18 cellular contexts compared by ENCODE assay signal in the genomic region with DNA sequence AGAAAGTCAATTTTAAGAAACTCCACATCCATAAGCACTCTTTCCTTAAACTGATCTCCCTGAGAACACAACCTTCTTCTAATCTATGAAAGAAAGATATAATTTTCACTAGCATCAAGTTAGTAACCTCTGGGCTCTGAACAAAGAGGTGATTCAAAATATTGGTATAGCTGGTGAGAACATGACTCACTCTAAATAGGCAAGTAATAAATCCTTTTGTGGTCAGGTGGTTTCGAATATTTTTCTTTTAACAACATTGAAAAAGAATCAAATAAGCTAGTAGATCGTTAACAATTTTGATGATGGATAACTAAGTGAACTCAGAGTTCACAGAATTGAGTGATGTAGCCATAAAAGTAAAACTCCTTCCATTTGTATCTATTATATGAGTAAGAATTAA.
DNase-seq lines count a peak whose midpoint lies in the region; ATAC-seq, FAIRE-seq and TF ChIP-seq lines count a peak whose summit lies in the region.
"Had no signal": no experiment of that assay in that cellular context is flagged by ENCODE, and none has a peak within 500 bp of the region (broad histone marks: within the 10 kb centered on the region; RNA-seq: fewer than 3 reads in every experiment).

No MANE protein-coding gene starts in this region.

- no peak overlapping the region for H3K27ac Mint-ChIP-seq in stimulated activated effector memory CD8-positive, alpha-beta T cell treated with anti-CD3 and anti-CD28 coated beads, Interleukin-12 subunit alpha, Interleukin-12 subunit beta, amount 100 ng/mL, for 72 hours

- no peaks in the 10 kb centered on the region for H3K4me1 Mint-ChIP-seq in stimulated activated effector memory CD8-positive, alpha-beta T cell treated with anti-CD3 and anti-CD28 coated beads, Interleukin-12 subunit alpha, Interleukin-12 subunit beta, amount 100 ng/mL, for 72 hours

- DNase-seq in ELR (ENCODE audit: low read depth) (peak; percentile 2), RCC 7860 (ENCODE audit: low spot score) (peak; percentile 17), epithelial cell of prostate (ENCODE audit: low read depth, low spot score) (peak; percentile 12), omental fat pad (ENCODE audit: low spot score) (no peak), NCI-H2171 treated with DMSO at 0.1 percent for 48 hours (lab: John Stamatoyannopoulos, UW) (no peak)
- no peak for DNase-seq in stimulated activated effector memory CD8-positive, alpha-beta T cell treated with anti-CD3 and anti-CD28 coated beads, Interleukin-12 subunit alpha, Interleukin-12 subunit beta, amount 100 ng/mL, for 72 hours (ENCODE audit: low spot score in 2 of 2)
- DNase-seq: ACHN, AML-193, GF-D8, GM23248, KG1, NCI-H1417, NCI-H187 treated with DMSO at 0.1 percent for 48 hours, NCI-H226, NCI-H524 treated with DMSO at 0.1 percent for 48 hours had no signal

- no peaks in the 10 kb centered on the region for H3K9me3 Mint-ChIP-seq in stimulated activated effector memory CD8-positive, alpha-beta T cell treated with anti-CD3 and anti-CD28 coated beads, Interleukin-12 subunit alpha, Interleukin-12 subunit beta, amount 100 ng/mL, for 72 hours

- FAIRE-seq in RCC 7860 (lab: Jason Lieb, UNC): no peak

- no peak for TF ChIP-seq CTCF in omental fat pad (IDR thresholded peaks at IDR 0.05)

- ATAC-seq in stimulated activated effector memory CD8-positive, alpha-beta T cell treated with anti-CD3 and anti-CD28 coated beads, Interleukin-12 subunit alpha, Interleukin-12 subunit beta, amount 100 ng/mL, for 72 hours: peak; percentile 57
- ATAC-seq in omental fat pad (ENCODE audit: low FRiP score): no peak
- no peak for ATAC-seq in HG03159 (IDR thresholded peaks at IDR 0.05; ENCODE audit: unreplicated experiment)

- H3K27ac ChIP-seq in epithelial cell of prostate: no peak overlapping the region
- H3K27ac ChIP-seq: C4-2B, GM23248, SJSA1 had no signal

- H3K4me3 Mint-ChIP-seq in stimulated activated effector memory CD8-positive, alpha-beta T cell treated with anti-CD3 and anti-CD28 coated beads, Interleukin-12 subunit alpha, Interleukin-12 subunit beta, amount 100 ng/mL, for 72 hours: no peak overlapping the region

- H3K36me3 Mint-ChIP-seq in stimulated activated effector memory CD8-positive, alpha-beta T cell treated with anti-CD3 and anti-CD28 coated beads, Interleukin-12 subunit alpha, Interleukin-12 subunit beta, amount 100 ng/mL, for 72 hours: no peaks in the 10 kb centered on the region

Comparison
In these comparisons a context has a peak if more than half of its experiments do, and no peak if none do; other contexts are left out.
1. DNase-seq: peak in ELR (single experiment), RCC 7860 (single experiment) and epithelial cell of prostate (single experiment); none in stimulated activated effector memory CD8-positive, alpha-beta T cell treated with anti-CD3 and anti-CD28 coated beads, Interleukin-12 subunit alpha, Interleukin-12 subunit beta, amount 100 ng/mL, for 72 hours (0 of 2), omental fat pad (single experiment) and NCI-H2171 treated with DMSO at 0.1 percent for 48 hours (single experiment).